In genomic region chr19:10876459-10877240, GRCh38 we compare ENCODE assay signal across 1 cellular context.
TF ChIP-seq lines count a peak whose summit lies in the region.

No MANE protein-coding gene starts in this region.

TF ChIP-seq in GM12878, 131 proteins besides CTCF, POLR2A, EP300 and RAD21 (continued from another document):
- TF ChIP-seq IRF4 (IDR thresholded peaks at IDR 0.05; ENCODE audit: low read depth, low read length) (peak; percentile 100), ZNF24 (IDR thresholded peaks at IDR 0.05) (peak; percentile 39; the same call in 1 of the 2 replicates), PML (IDR thresholded peaks at IDR 0.05; ENCODE audit: low read length) (peak; percentile 36; the same call in 1 of the 2 replicates), NKRF (conservative IDR thresholded peaks at IDR 0.05) (peak; percentile 70), BACH1 (IDR thresholded peaks at IDR 0.05; ENCODE audit: borderline replicate concordance) (peak; percentile 92), ZBED1 (IDR thresholded peaks at IDR 0.05; ENCODE audit: borderline replicate concordance) (peak; percentile 53; the same call in 1 of the 2 replicates), RCOR1 (conservative IDR thresholded peaks at IDR 0.05; ENCODE audit: low read depth, low read length) (no peak), ZNF217 (IDR thresholded peaks at IDR 0.05) (0 out of 2 replicates have a peak, but pooled peaks have one; percentile 31), MXI1 (IDR thresholded peaks at IDR 0.05; ENCODE audit: low read depth, low read length) (peak; percentile 58; the same call in 1 of the 2 replicates), REST (IDR thresholded peaks at IDR 0.05; ENCODE audit: low read depth, low read length) (0 out of 2 replicates have a peak, but pooled peaks have one; percentile 8), CHD2 (IDR thresholded peaks at IDR 0.05; ENCODE audit: borderline replicate concordance, low read depth, low read length) (peak; percentile 35; the same call in 1 of the 2 replicates), SPI1 (IDR thresholded peaks at IDR 0.05; ENCODE audit: borderline replicate concordance, insufficient read depth, low read depth, low read length) (peak; percentile 99), MLLT1 (IDR thresholded peaks at IDR 0.05) (peak; percentile 27; the same call in 1 of the 2 replicates), IKZF1 (conservative IDR thresholded peaks at IDR 0.05) (peak; percentile 99), SMARCA5 (IDR thresholded peaks at IDR 0.05) (no peak), SUPT20H (IDR thresholded peaks at IDR 0.05; ENCODE audit: borderline replicate concordance, control insufficient read depth, low read depth, low read length) (no peak), ATF7 (IDR thresholded peaks at IDR 0.05; ENCODE audit: low read depth) (peak; percentile 73), BRCA1 (IDR thresholded peaks at IDR 0.05; ENCODE audit: low read depth, low read length) (no peak), CREM (IDR thresholded peaks at IDR 0.05; ENCODE audit: low read depth) (peak; percentile 84), MYC (IDR thresholded peaks at IDR 0.05; ENCODE audit: insufficient read depth, insufficient read length, insufficient replicate concordance, low read length, severe bottlenecking) (peak; percentile 42), E2F8 (IDR thresholded peaks at IDR 0.05; ENCODE audit: low read depth, partially characterized antibody) (no peak), MYB (IDR thresholded peaks at IDR 0.05; ENCODE audit: borderline replicate concordance, low read depth, low read length) (no peak), CBFB (IDR thresholded peaks at IDR 0.05; ENCODE audit: low read depth) (peak; percentile 73), ZSCAN29 (IDR thresholded peaks at IDR 0.05) (no peak), SMAD1 (IDR thresholded peaks at IDR 0.05; ENCODE audit: low read depth, partially characterized antibody) (no peak)
- TF ChIP-seq, protein P1, sequence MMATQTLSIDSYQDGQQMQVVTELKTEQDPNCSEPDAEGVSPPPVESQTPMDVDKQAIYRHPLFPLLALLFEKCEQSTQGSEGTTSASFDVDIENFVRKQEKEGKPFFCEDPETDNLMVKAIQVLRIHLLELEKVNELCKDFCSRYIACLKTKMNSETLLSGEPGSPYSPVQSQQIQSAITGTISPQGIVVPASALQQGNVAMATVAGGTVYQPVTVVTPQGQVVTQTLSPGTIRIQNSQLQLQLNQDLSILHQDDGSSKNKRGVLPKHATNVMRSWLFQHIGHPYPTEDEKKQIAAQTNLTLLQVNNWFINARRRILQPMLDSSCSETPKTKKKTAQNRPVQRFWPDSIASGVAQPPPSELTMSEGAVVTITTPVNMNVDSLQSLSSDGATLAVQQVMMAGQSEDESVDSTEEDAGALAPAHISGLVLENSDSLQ (IDR thresholded peaks at IDR 0.05), result peak; percentile 70
- TF ChIP-seq, protein P2, sequence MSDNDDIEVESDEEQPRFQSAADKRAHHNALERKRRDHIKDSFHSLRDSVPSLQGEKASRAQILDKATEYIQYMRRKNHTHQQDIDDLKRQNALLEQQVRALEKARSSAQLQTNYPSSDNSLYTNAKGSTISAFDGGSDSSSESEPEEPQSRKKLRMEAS (IDR thresholded peaks at IDR 0.05; ENCODE audit: low read depth, low read length), result peak; percentile 21
- TF ChIP-seq, protein P3, sequence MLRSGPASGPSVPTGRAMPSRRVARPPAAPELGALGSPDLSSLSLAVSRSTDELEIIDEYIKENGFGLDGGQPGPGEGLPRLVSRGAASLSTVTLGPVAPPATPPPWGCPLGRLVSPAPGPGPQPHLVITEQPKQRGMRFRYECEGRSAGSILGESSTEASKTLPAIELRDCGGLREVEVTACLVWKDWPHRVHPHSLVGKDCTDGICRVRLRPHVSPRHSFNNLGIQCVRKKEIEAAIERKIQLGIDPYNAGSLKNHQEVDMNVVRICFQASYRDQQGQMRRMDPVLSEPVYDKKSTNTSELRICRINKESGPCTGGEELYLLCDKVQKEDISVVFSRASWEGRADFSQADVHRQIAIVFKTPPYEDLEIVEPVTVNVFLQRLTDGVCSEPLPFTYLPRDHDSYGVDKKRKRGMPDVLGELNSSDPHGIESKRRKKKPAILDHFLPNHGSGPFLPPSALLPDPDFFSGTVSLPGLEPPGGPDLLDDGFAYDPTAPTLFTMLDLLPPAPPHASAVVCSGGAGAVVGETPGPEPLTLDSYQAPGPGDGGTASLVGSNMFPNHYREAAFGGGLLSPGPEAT (IDR thresholded peaks at IDR 0.05; ENCODE audit: low read depth), result peak; percentile 93
- TF ChIP-seq, protein P4, sequence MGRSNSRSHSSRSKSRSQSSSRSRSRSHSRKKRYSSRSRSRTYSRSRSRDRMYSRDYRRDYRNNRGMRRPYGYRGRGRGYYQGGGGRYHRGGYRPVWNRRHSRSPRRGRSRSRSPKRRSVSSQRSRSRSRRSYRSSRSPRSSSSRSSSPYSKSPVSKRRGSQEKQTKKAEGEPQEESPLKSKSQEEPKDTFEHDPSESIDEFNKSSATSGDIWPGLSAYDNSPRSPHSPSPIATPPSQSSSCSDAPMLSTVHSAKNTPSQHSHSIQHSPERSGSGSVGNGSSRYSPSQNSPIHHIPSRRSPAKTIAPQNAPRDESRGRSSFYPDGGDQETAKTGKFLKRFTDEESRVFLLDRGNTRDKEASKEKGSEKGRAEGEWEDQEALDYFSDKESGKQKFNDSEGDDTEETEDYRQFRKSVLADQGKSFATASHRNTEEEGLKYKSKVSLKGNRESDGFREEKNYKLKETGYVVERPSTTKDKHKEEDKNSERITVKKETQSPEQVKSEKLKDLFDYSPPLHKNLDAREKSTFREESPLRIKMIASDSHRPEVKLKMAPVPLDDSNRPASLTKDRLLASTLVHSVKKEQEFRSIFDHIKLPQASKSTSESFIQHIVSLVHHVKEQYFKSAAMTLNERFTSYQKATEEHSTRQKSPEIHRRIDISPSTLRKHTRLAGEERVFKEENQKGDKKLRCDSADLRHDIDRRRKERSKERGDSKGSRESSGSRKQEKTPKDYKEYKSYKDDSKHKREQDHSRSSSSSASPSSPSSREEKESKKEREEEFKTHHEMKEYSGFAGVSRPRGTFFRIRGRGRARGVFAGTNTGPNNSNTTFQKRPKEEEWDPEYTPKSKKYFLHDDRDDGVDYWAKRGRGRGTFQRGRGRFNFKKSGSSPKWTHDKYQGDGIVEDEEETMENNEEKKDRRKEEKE (IDR thresholded peaks at IDR 0.05), result no peak
- TF ChIP-seq, protein P5, sequence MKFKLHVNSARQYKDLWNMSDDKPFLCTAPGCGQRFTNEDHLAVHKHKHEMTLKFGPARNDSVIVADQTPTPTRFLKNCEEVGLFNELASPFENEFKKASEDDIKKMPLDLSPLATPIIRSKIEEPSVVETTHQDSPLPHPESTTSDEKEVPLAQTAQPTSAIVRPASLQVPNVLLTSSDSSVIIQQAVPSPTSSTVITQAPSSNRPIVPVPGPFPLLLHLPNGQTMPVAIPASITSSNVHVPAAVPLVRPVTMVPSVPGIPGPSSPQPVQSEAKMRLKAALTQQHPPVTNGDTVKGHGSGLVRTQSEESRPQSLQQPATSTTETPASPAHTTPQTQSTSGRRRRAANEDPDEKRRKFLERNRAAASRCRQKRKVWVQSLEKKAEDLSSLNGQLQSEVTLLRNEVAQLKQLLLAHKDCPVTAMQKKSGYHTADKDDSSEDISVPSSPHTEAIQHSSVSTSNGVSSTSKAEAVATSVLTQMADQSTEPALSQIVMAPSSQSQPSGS (IDR thresholded peaks at IDR 0.05; ENCODE audit: low read length), result peak; percentile 69
